In genomic region chr14:105314287-105315185, GRCh38 we compare ENCODE assay signal across 8 cellular contexts. TPM values are rescaled to one million over a fixed set of nuclear protein-coding genes. Genes with fewer than 3 reads are reported as not detected.
DNase-seq lines count a peak whose midpoint lies in the region; ATAC-seq and TF ChIP-seq lines count a peak whose summit lies in the region.

PACS2 (plus strand) TSS chr14:105314748; CDS start chr14:105314919, 171 bp downstream.

- no peaks in the 10 kb centered on the region for H3K27me3 ChIP-seq in stomach

- peaks cover 39 to 61% (median 46%) of the 10 kb centered on the region in 4 donors for H3K4me1 ChIP-seq in stomach

- H3K36me3 Mint-ChIP-seq in activated T-helper 2 cell treated with anti-CD3 and anti-CD28 coated beads, Interferon-gamma antibody, Interleukin-2, Interleukin-4, amounts not matched to agents 10 μg/mL and 5 μg/mL and 100 μg/mL, durations not matched to agents 14 hours and 24 hours and 36 hours (ENCODE audit: low read depth), result peaks cover 2% of the 10 kb centered on the region
- H3K36me3 Mint-ChIP-seq in natural killer cell, result no peaks in the 10 kb centered on the region

- TF ChIP-seq EP300 in stomach (IDR thresholded peaks at IDR 0.05), result no peak

- peak; percentile 70 for ATAC-seq in GM21381 (IDR thresholded peaks at IDR 0.05; ENCODE audit: unreplicated experiment)
- ATAC-seq in natural killer cell, result peak; percentile 83 to 90 (median 86)

- no peaks in the 10 kb centered on the region for H3K27me3 Mint-ChIP-seq in activated T-helper 2 cell treated with anti-CD3 and anti-CD28 coated beads, Interferon-gamma antibody, Interleukin-2, Interleukin-4, amounts not matched to agents 10 μg/mL and 5 μg/mL and 100 μg/mL, durations not matched to agents 14 hours and 24 hours and 36 hours (ENCODE audit: low read depth)
- no peaks in the 10 kb centered on the region for H3K27me3 Mint-ChIP-seq in natural killer cell (ENCODE audit: low read depth in 2 of 2)

- no peaks in the 10 kb centered on the region for H3K36me3 ChIP-seq in stomach

- WGBS in stomach, 5 donors, result 0 to 2% (median 1%) methylated on average over 13 to 150 of the region's 160 CpGs

- no peak for TF ChIP-seq POLR2A in stomach (IDR thresholded peaks at IDR 0.05)

- H3K4me3 ChIP-seq in stomach, result peak within 1 kb of the TSS; percentile 80 to 92 (median 84)

- DNase-seq in D341Med (ENCODE audit: low spot score) (peak; percentile 100), HuH-7 (ENCODE audit: low spot score) (peak; percentile 98), RKO (ENCODE audit: low spot score) (peak; percentile 84), fibroblast of peridontal ligament (ENCODE audit: extremely low read depth) (peak; percentile 74), natural killer cell (peak; percentile 79), stomach (peak; percentile 85)
- peak; percentile 73 for DNase-seq in activated T-helper 2 cell treated with anti-CD3 and anti-CD28 coated beads, Interferon-gamma antibody, Interleukin-2, Interleukin-4, amounts not matched to agents 10 μg/mL and 5 μg/mL and 100 μg/mL, durations not matched to agents 14 hours and 24 hours and 36 hours (ENCODE audit: low spot score)

- peak within 1 kb of the TSS; percentile 80 for H3K27ac Mint-ChIP-seq in activated T-helper 2 cell treated with anti-CD3 and anti-CD28 coated beads, Interferon-gamma antibody, Interleukin-2, Interleukin-4, amounts not matched to agents 10 μg/mL and 5 μg/mL and 100 μg/mL, durations not matched to agents 14 hours and 24 hours and 36 hours
- H3K27ac Mint-ChIP-seq in natural killer cell, result peak within 1 kb of the TSS; percentile 82 to 87

- H3K9me3 Mint-ChIP-seq in activated T-helper 2 cell treated with anti-CD3 and anti-CD28 coated beads, Interferon-gamma antibody, Interleukin-2, Interleukin-4, amounts not matched to agents 10 μg/mL and 5 μg/mL and 100 μg/mL, durations not matched to agents 14 hours and 24 hours and 36 hours, result no peaks in the 10 kb centered on the region
- no peaks in the 10 kb centered on the region for H3K9me3 Mint-ChIP-seq in natural killer cell

- H3K27ac ChIP-seq in stomach, result peak within 1 kb of the TSS; percentile 87 to 98 (median 96)

- no peaks in the 10 kb centered on the region for H3K9me3 ChIP-seq in stomach

- H3K4me1 Mint-ChIP-seq in activated T-helper 2 cell treated with anti-CD3 and anti-CD28 coated beads, Interferon-gamma antibody, Interleukin-2, Interleukin-4, amounts not matched to agents 10 μg/mL and 5 μg/mL and 100 μg/mL, durations not matched to agents 14 hours and 24 hours and 36 hours (ENCODE audit: low read depth), result peaks cover 19% of the 10 kb centered on the region
- peaks cover 23 to 25% of the 10 kb centered on the region in 2 donors for H3K4me1 Mint-ChIP-seq in natural killer cell

- no peak for TF ChIP-seq CTCF in natural killer cell (IDR thresholded peaks at IDR 0.05)
- no peak for TF ChIP-seq CTCF in stomach (IDR thresholded peaks at IDR 0.05)

- peak within 1 kb of the TSS; percentile 88 for H3K4me3 Mint-ChIP-seq in activated T-helper 2 cell treated with anti-CD3 and anti-CD28 coated beads, Interferon-gamma antibody, Interleukin-2, Interleukin-4, amounts not matched to agents 10 μg/mL and 5 μg/mL and 100 μg/mL, durations not matched to agents 14 hours and 24 hours and 36 hours (ENCODE audit: low read depth)
- peak within 1 kb of the TSS; percentile 95 for H3K4me3 Mint-ChIP-seq in natural killer cell

- intact Hi-C loops in activated T-helper 2 cell treated with anti-CD3 and anti-CD28 coated beads, Interferon-gamma antibody, Interleukin-2, Interleukin-4, amounts not matched to agents 10 μg/mL and 5 μg/mL and 100 μg/mL, durations not matched to agents 14 hours and 24 hours and 36 hours (cut with micrococcal nuclease), result loop anchor here (1.0 to 5.0 kb wide), 3 partner anchors 13 to 294 kb away; partner anchors contain the start of genes BRF1, CDCA4 and TEDC1
- intact Hi-C loops in natural killer cell (cut with micrococcal nuclease) (no loop called here), stomach (cut with DNase I; ENCODE audit: low total_unique reads) (no loop called here)

RNA-seq across cellular contexts. Expression of gene PACS2, which starts in this region (rescaled TPM):
- 35.2 and 36.8 TPM in 2 replicates for total RNA-seq in activated T-helper 2 cell treated with anti-CD3 and anti-CD28 coated beads, Interferon-gamma antibody, Interleukin-2, Interleukin-4, amounts not matched to agents 10 μg/mL and 5 μg/mL and 100 μg/mL, durations not matched to agents 14 hours and 24 hours and 36 hours
- total RNA-seq in natural killer cell, result 10 to 100 TPM; 58.4 to 76.5 (median 69.2) TPM
- total RNA-seq in stomach, result 100 to 1,000 TPM in 3 of 5 donors, 10 to 100 TPM in 2; 33.6 to 209 (median 114) TPM
- polyA plus RNA-seq in stomach, result 10 to 100 TPM; 23.4 to 49.8 (median 34.7) TPM

Comparison
In these comparisons a context has a peak if more than half of its experiments do, and no peak if none do; other contexts are left out.
1. Peak in every context shown above with its lines: DNase-seq, ATAC-seq, H3K4me3 ChIP-seq and H3K27ac ChIP-seq.